8 cellular contexts compared by ENCODE assay signal in the genomic region with DNA sequence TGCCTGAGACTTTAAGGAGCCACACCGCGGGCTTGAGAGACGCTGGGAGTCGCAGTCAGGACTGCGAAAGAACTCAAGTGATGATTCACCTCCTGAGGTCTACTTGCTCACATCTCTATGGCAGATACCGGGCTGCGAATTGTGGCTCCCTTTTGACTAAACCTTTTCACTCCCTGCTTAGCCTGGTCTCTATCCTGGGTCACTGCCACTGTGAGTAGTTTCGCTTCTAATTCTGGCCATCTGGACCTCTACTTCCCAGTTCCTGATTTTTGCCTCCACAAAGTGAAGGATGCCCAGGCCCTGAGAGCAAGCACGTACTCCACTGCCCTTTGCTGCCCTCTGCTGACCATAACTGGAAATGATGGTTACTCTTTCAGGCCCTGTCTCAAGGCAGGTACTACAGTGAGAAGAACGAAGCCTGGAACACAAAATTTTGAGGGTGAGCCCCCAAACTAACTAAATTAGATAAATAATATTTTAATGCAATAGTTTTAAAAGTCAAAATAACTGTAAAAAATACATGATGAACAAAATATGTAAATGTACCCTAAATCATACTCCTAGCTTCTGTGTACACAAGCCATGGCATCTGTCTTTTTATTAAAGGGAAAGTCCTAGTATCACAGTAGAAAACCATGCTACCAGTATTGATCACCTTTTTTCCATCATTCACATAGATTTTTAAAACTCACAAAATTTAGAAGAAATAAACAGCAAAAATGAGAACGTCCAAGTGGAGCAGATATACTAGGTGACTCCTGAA. TPM values are rescaled to one million over a fixed set of nuclear protein-coding genes. Genes with fewer than 3 reads are reported as not detected.
DNase-seq lines count a peak whose midpoint lies in the region; ATAC-seq and TF ChIP-seq lines count a peak whose summit lies in the region.

No MANE protein-coding gene starts in this region.

- H3K36me3 Mint-ChIP-seq in naive thymus-derived CD4-positive, alpha-beta T cell: no peaks in the 10 kb centered on the region
- no peaks in the 10 kb centered on the region for H3K36me3 Mint-ChIP-seq in stimulated activated memory B cell treated with anti-CD40 and anti-IgM and Interleukin-4, amounts not matched to agents 10 μg/mL and 1 μg/mL and 100 μg/mL, for 72 hours

- no peak overlapping the region for H3K27ac ChIP-seq in HL-60 (replicated peaks)
- peak overlapping the region in 3 of 4 donors; percentile 38 to 73 (median 72) for H3K27ac ChIP-seq in esophagus squamous epithelium
- no peak overlapping the region for H3K27ac ChIP-seq in naive thymus-derived CD4-positive, alpha-beta T cell (ENCODE audit: low read depth, low read length)

- H3K4me3 Mint-ChIP-seq in naive thymus-derived CD4-positive, alpha-beta T cell: peak overlapping the region in 7 of 10 donors; percentile 22 to 84 (median 33)
- H3K4me3 Mint-ChIP-seq in stimulated activated memory B cell treated with anti-CD40 and anti-IgM and Interleukin-4, amounts not matched to agents 10 μg/mL and 1 μg/mL and 100 μg/mL, for 72 hours: no peak overlapping the region

- WGBS in esophagus squamous epithelium, 2 donors: 41 to 45% methylated on average over 11 of the region's 11 CpGs

- H3K27ac Mint-ChIP-seq in naive thymus-derived CD4-positive, alpha-beta T cell: peak overlapping the region in 1 of 9 donors; percentile 3
- no peak overlapping the region for H3K27ac Mint-ChIP-seq in stimulated activated memory B cell treated with anti-CD40 and anti-IgM and Interleukin-4, amounts not matched to agents 10 μg/mL and 1 μg/mL and 100 μg/mL, for 72 hours

- peaks cover 0 to 5% (median 4%) of the 10 kb centered on the region in 7 donors for H3K4me1 Mint-ChIP-seq in naive thymus-derived CD4-positive, alpha-beta T cell
- peaks cover 17% of the 10 kb centered on the region for H3K4me1 Mint-ChIP-seq in stimulated activated memory B cell treated with anti-CD40 and anti-IgM and Interleukin-4, amounts not matched to agents 10 μg/mL and 1 μg/mL and 100 μg/mL, for 72 hours

- peaks cover 0 to 11% (median 0%) of the 10 kb centered on the region in 3 donors for H3K4me1 ChIP-seq in esophagus squamous epithelium
- H3K4me1 ChIP-seq in naive thymus-derived CD4-positive, alpha-beta T cell (ENCODE audit: control insufficient read depth in 2 of 2, insufficient read depth in 2 of 2, low read length in 2 of 2): no peaks in the 10 kb centered on the region

- no peaks in the 10 kb centered on the region for H3K36me3 ChIP-seq in esophagus squamous epithelium
- no peaks in the 10 kb centered on the region for H3K36me3 ChIP-seq in naive thymus-derived CD4-positive, alpha-beta T cell (ENCODE audit: control insufficient read depth in 2 of 3, insufficient read depth in 3 of 3, low read length in 3 of 3)

- TF ChIP-seq POLR2A in esophagus squamous epithelium (IDR thresholded peaks at IDR 0.05): no peak

- CTCF ChIA-PET in naive thymus-derived CD4-positive, alpha-beta T cell (lab: Charles Lee): interaction anchor here (0.9 kb wide), 1 partner anchor 14 kb away, joined by 3 read pairs; no protein-coding TSS in a partner anchor

- peak; percentile 67 for TF ChIP-seq CTCF in HL-60 (IDR thresholded peaks at IDR 0.05; ENCODE audit: insufficient read depth, low read length)
- TF ChIP-seq CTCF in esophagus squamous epithelium (IDR thresholded peaks at IDR 0.05): peak; percentile 72 to 83 (median 78)

- H3K9me3 Mint-ChIP-seq in naive thymus-derived CD4-positive, alpha-beta T cell: no peaks in the 10 kb centered on the region
- H3K9me3 Mint-ChIP-seq in stimulated activated memory B cell treated with anti-CD40 and anti-IgM and Interleukin-4, amounts not matched to agents 10 μg/mL and 1 μg/mL and 100 μg/mL, for 72 hours: no peaks in the 10 kb centered on the region

- H3K4me3 ChIP-seq in HL-60 (replicated peaks; ENCODE audit: insufficient read depth, low read length) (no peak overlapping the region), esophagus squamous epithelium (peak overlapping the region in 3 of 4 donors; percentile 16 to 42 (median 19))
- H3K4me3 ChIP-seq in naive thymus-derived CD4-positive, alpha-beta T cell (ENCODE audit: low read length): no peak overlapping the region

- ATAC-seq in GM21360 (IDR thresholded peaks at IDR 0.05; ENCODE audit: unreplicated experiment): peak; percentile 92
- ATAC-seq in naive thymus-derived CD4-positive, alpha-beta T cell: peak; percentile 97
- peak; percentile 87 for ATAC-seq in stimulated activated memory B cell treated with anti-CD40 and anti-IgM and Interleukin-4, amounts not matched to agents 10 μg/mL and 1 μg/mL and 100 μg/mL, for 72 hours

- no peaks in the 10 kb centered on the region for H3K27me3 Mint-ChIP-seq in naive thymus-derived CD4-positive, alpha-beta T cell
- no peaks in the 10 kb centered on the region for H3K27me3 Mint-ChIP-seq in stimulated activated memory B cell treated with anti-CD40 and anti-IgM and Interleukin-4, amounts not matched to agents 10 μg/mL and 1 μg/mL and 100 μg/mL, for 72 hours

- POLR2A ChIA-PET in naive thymus-derived CD4-positive, alpha-beta T cell (lab: Charles Lee): no interaction called here

- DNase-seq in DMS 273 (lab: John Stamatoyannopoulos, UW; ENCODE audit: unreplicated experiment): peak; percentile 86
- peak; percentile 63 to 77 for DNase-seq in HL-60 (ENCODE audit: low read depth in 1 of 2, low spot score in 1 of 2)
- peak; percentile 90 for DNase-seq in OCI-M1 (lab: John Stamatoyannopoulos, UW)
- DNase-seq in activated T-cell treated with anti-CD3 and anti-CD28 coated beads, Interleukin-2, amount 50 U/mL, for 1 hour: peak; percentile 58
- peak; percentile 6 for DNase-seq in esophagus squamous epithelium (lab: John Stamatoyannopoulos, UW)
- peak; percentile 41 to 78 (median 64) for DNase-seq in naive thymus-derived CD4-positive, alpha-beta T cell

- H3K9me3 ChIP-seq in esophagus squamous epithelium: no peaks in the 10 kb centered on the region
- no peaks in the 10 kb centered on the region for H3K9me3 ChIP-seq in naive thymus-derived CD4-positive, alpha-beta T cell (ENCODE audit: control insufficient read depth in 2 of 3, low read length in 3 of 3)

- no peaks in the 10 kb centered on the region for H3K27me3 ChIP-seq in HL-60 (ENCODE audit: insufficient read depth, poor library complexity, severe bottlenecking)
- H3K27me3 ChIP-seq in esophagus squamous epithelium: no peaks in the 10 kb centered on the region
- no peaks in the 10 kb centered on the region for H3K27me3 ChIP-seq in naive thymus-derived CD4-positive, alpha-beta T cell (ENCODE audit: control insufficient read depth in 2 of 2, insufficient read depth in 2 of 2, low read length in 2 of 2)

- intact Hi-C loops in esophagus squamous epithelium (cut with DNase I): loop anchor here (5.0 to 10.0 kb wide), 2 partner anchors 423 to 735 kb away; a partner anchor contains a TSS
- intact Hi-C loops in naive thymus-derived CD4-positive, alpha-beta T cell (cut with micrococcal nuclease): loop anchor here (1.0 to 10.0 kb wide), 11 partner anchors 18 to 1275 kb away; a partner anchor contains a TSS

RNA-seq across cellular contexts. Expression of a gene that starts 16.7 kb away (rescaled TPM):
- total RNA-seq in esophagus squamous epithelium: 10 to 100 TPM in 3 of 4 donors, 1 to 10 TPM in 1; 1.8 to 20.3 (median 13.1) TPM
- 10 to 100 TPM in 2 of 5 experiments, 1 to 10 TPM in 3; 5.1 to 44.0 (median 7.6) TPM for total RNA-seq in naive thymus-derived CD4-positive, alpha-beta T cell
- 10 to 100 TPM in 1 of 2 donors, 1 to 10 TPM in 1; 5.7 to 16.7 TPM for polyA plus RNA-seq in naive thymus-derived CD4-positive, alpha-beta T cell

Comparison
In these comparisons a context has a peak if more than half of its experiments do, and no peak if none do; other contexts are left out.
1. DNase-seq: peak in every context shown above with its lines; median percentile 90 in OCI-M1; 86 in DMS 273; 70 in HL-60; 64 in naive thymus-derived CD4-positive, alpha-beta T cell; 58 in activated T-cell treated with anti-CD3 and anti-CD28 coated beads, Interleukin-2, amount 50 U/mL, for 1 hour; 6 in esophagus squamous epithelium.
2. H3K27ac ChIP-seq: peak in esophagus squamous epithelium (3 of 4); none in HL-60 (single experiment) and naive thymus-derived CD4-positive, alpha-beta T cell (single experiment).
3. H3K4me3 ChIP-seq: peak in esophagus squamous epithelium (3 of 4); none in HL-60 (single experiment) and naive thymus-derived CD4-positive, alpha-beta T cell (single experiment).
4. Peak in every context shown above with its lines, with median percentiles within 50 percentile points of each other: ATAC-seq.